ENCODE assay signal across 13 cellular contexts in the genomic region with DNA sequence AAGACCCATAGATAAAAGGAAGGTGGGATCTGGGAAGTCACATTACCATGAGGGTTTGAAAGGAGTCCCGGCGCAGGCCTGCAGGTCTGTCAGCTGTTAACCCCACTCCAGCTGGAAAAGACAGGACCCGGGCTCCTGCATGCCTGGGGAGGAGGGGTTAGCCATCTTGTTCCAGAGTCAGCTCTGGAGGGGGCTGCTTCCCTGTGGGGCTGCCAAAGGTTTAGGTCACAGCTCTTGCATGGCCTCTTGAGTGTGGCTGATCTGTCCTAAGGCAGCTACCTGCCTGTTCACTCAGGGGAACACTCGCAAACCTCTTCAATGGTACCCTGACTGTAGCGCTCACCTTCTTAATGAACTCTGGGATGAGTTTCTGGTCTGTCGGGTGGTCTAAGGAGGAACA.
DNase-seq lines count a peak whose midpoint lies in the region; ATAC-seq and TF ChIP-seq lines count a peak whose summit lies in the region.
"Had no signal": no experiment of that assay in that cellular context is flagged by ENCODE, and none has a peak within 500 bp of the region (broad histone marks: within the 10 kb centered on the region; RNA-seq: fewer than 3 reads in every experiment).

No MANE protein-coding gene starts in this region.

- DNase-seq in CD8-positive, alpha-beta T cell: no peak
- DNase-seq in GM23338 (ENCODE audit: low spot score): peak; percentile 6
- no peak for DNase-seq in WTC11 (ENCODE audit: low spot score)
- no peak for DNase-seq in OCI-M1 (lab: John Stamatoyannopoulos, UW)
- DNase-seq in HT-29 (ENCODE audit: low spot score): no peak
- DNase-seq in GM23248: no peak
- DNase-seq: C1 segment of cervical spinal cord; CD4-positive, alpha-beta T cell; DMS79; H9 had no signal

- TF ChIP-seq CTCF in CD8-positive, alpha-beta T cell (IDR thresholded peaks at IDR 0.05): no peak
- TF ChIP-seq CTCF in GM23338 (conservative IDR thresholded peaks at IDR 0.05; ENCODE audit: low read depth in 2 of 2): no peak
- TF ChIP-seq CTCF in WTC11 (IDR thresholded peaks at IDR 0.05): no peak

- no peaks in the 10 kb centered on the region for H3K27me3 Mint-ChIP-seq in CD8-positive, alpha-beta T cell (ENCODE audit: low read depth)
- H3K27me3 Mint-ChIP-seq in GM23338 (ENCODE audit: insufficient read depth, low read depth, poor library complexity): no peaks in the 10 kb centered on the region
- H3K27me3 Mint-ChIP-seq in WTC11 (ENCODE audit: low read depth): peaks cover 10% of the 10 kb centered on the region
- H3K27me3 Mint-ChIP-seq: B cell; CD4-positive, alpha-beta T cell had no signal

- no peak for ATAC-seq in CD8-positive, alpha-beta T cell
- ATAC-seq in GM23338 (peak; percentile 61), WTC11 (peak; percentile 27)
- ATAC-seq: HepG2 had no signal

- H3K27ac Mint-ChIP-seq in CD8-positive, alpha-beta T cell: peak overlapping the region; percentile 60
- H3K27ac Mint-ChIP-seq in GM23338: no peak overlapping the region
- H3K27ac Mint-ChIP-seq in WTC11: no peak overlapping the region
- H3K27ac Mint-ChIP-seq: B cell; CD4-positive, alpha-beta T cell; H9 had no signal

- H3K9me2 ChIP-seq in GM23338 (ENCODE audit: insufficient read depth): no peaks in the 10 kb centered on the region
- H3K9me2 ChIP-seq in GM23248 (ENCODE audit: insufficient read depth): no peaks in the 10 kb centered on the region

- H3K4me2 ChIP-seq in GM23338 (no peak overlapping the region), GM23248 (ENCODE audit: unreplicated experiment) (no peak overlapping the region)

- H3K36me3 ChIP-seq in CD8-positive, alpha-beta T cell (ENCODE audit: insufficient read depth, low read length): peaks cover 5% of the 10 kb centered on the region
- H3K36me3 ChIP-seq in GM23338 (ENCODE audit: insufficient read depth): no peaks in the 10 kb centered on the region
- peaks cover 5 to 17% (median 8%) of the 10 kb centered on the region in 5 donors for H3K36me3 ChIP-seq in subcutaneous abdominal adipose tissue (ENCODE audit: control insufficient read depth in 5 of 5, insufficient read depth in 5 of 5, low read length in 5 of 5)
- H3K36me3 ChIP-seq in GM23248 (ENCODE audit: low read depth): 0 out of 2 replicates have a peak, but pooled peaks cover 9% of the 10 kb centered on the region

- peaks cover 35% of the 10 kb centered on the region for H3K4me1 Mint-ChIP-seq in CD8-positive, alpha-beta T cell (ENCODE audit: low read depth)
- peaks cover 10% of the 10 kb centered on the region for H3K4me1 Mint-ChIP-seq in GM23338
- peaks cover 9% of the 10 kb centered on the region for H3K4me1 Mint-ChIP-seq in WTC11

- POLR2A ChIA-PET in CD8-positive, alpha-beta T cell (lab: Charles Lee): no interaction called here
- POLR2A ChIA-PET in WTC11 (lab: Charles Lee): no interaction called here

- 0 out of 2 replicates have a peak, but pooled peaks cover 2% of the 10 kb centered on the region for H4K20me1 ChIP-seq in GM23338 (replicated peaks; ENCODE audit: insufficient read depth)
- H4K20me1 ChIP-seq in GM23248 (ENCODE audit: insufficient read depth): no peaks in the 10 kb centered on the region

- WGBS in GM23248 (ENCODE audit: low coverage in 1 of 2, low lambda C conversion rate in 2 of 2, missing lambda C conversion rate in 2 of 2), 2 experiments: 86 to 90% methylated on average over 6 of the region's 6 CpGs

- H3K36me3 Mint-ChIP-seq in CD8-positive, alpha-beta T cell: peaks cover 49% of the 10 kb centered on the region
- no peaks in the 10 kb centered on the region for H3K36me3 Mint-ChIP-seq in GM23338 (ENCODE audit: low read depth)
- no peaks in the 10 kb centered on the region for H3K36me3 Mint-ChIP-seq in WTC11

- H3K4me3 ChIP-seq in CD8-positive, alpha-beta T cell (ENCODE audit: low read depth, low read length): no peak overlapping the region
- H3K4me3 ChIP-seq in GM23338 (no peak overlapping the region), subcutaneous abdominal adipose tissue (ENCODE audit: low read depth in 1 of 5, low read length in 5 of 5) (no peak overlapping the region), GM23248 (no peak overlapping the region)

- H3K27ac ChIP-seq in CD8-positive, alpha-beta T cell (ENCODE audit: low read depth, low read length): no peak overlapping the region
- H3K27ac ChIP-seq in GM23338 (ENCODE audit: low read depth): no peak overlapping the region
- peak overlapping the region; percentile 83 for H3K27ac ChIP-seq in subcutaneous abdominal adipose tissue (ENCODE audit: low read depth, low read length)
- H3K27ac ChIP-seq in GM23248: no peak overlapping the region

- H3K9ac ChIP-seq in subcutaneous abdominal adipose tissue (ENCODE audit: low read length in 5 of 5) (no peak overlapping the region), GM23248 (no peak overlapping the region)

- no peaks in the 10 kb centered on the region for H3K9me3 Mint-ChIP-seq in CD8-positive, alpha-beta T cell
- H3K9me3 Mint-ChIP-seq in GM23338 (peaks cover 3% of the 10 kb centered on the region; the same call in 2 of the 3 replicates), WTC11 (peaks cover 5% of the 10 kb centered on the region)
- H3K9me3 Mint-ChIP-seq: CD4-positive, alpha-beta T cell; H9 had no signal

- H3K79me2 ChIP-seq in GM23338 (replicated peaks; ENCODE audit: insufficient read depth): no peaks in the 10 kb centered on the region
- H3K79me2 ChIP-seq in GM23248 (ENCODE audit: insufficient read depth): peaks cover 41% of the 10 kb centered on the region

- H3K4me1 ChIP-seq in CD8-positive, alpha-beta T cell (ENCODE audit: insufficient read depth, low read length): no peaks in the 10 kb centered on the region
- peaks cover 7% of the 10 kb centered on the region; the same call in 1 of the 2 replicates for H3K4me1 ChIP-seq in GM23338 (ENCODE audit: insufficient read depth)
- peaks cover 0 to 42% (median 25%) of the 10 kb centered on the region in 5 donors for H3K4me1 ChIP-seq in subcutaneous abdominal adipose tissue (ENCODE audit: control insufficient read depth in 5 of 5, insufficient read depth in 5 of 5, low read length in 5 of 5)
- no peaks in the 10 kb centered on the region for H3K4me1 ChIP-seq in GM23248 (ENCODE audit: insufficient read depth)

- intact Hi-C loops in CD8-positive, alpha-beta T cell (cut with DNase I, micrococcal nuclease): loop anchor here in 1 of 2 experiments (10.0 kb wide), 1 partner anchor 46 kb away; no protein-coding TSS in a partner anchor

- no peaks in the 10 kb centered on the region for H3K9me3 ChIP-seq in CD8-positive, alpha-beta T cell (ENCODE audit: low read length)
- no peaks in the 10 kb centered on the region for H3K9me3 ChIP-seq in subcutaneous abdominal adipose tissue (ENCODE audit: control insufficient read depth in 5 of 5, low read length in 5 of 5)
- no peaks in the 10 kb centered on the region for H3K9me3 ChIP-seq in GM23248 (ENCODE audit: low read depth)

- H3K4me3 Mint-ChIP-seq in CD8-positive, alpha-beta T cell: no peak overlapping the region
- H3K4me3 Mint-ChIP-seq in GM23338 (no peak overlapping the region), WTC11 (no peak overlapping the region)
- H3K4me3 Mint-ChIP-seq: B cell; CD4-positive, alpha-beta T cell; H9 had no signal

- H2AFZ ChIP-seq in GM23338 (no peak overlapping the region), GM23248 (no peak overlapping the region)

- in situ Hi-C loops in GM23248 (cut with MboI): no loop called here

- CTCF ChIA-PET in CD8-positive, alpha-beta T cell (lab: Charles Lee): no interaction called here
- CTCF ChIA-PET in WTC11 (lab: Charles Lee): no interaction called here

- H3K27me3 ChIP-seq in CD8-positive, alpha-beta T cell (ENCODE audit: insufficient read depth, low read length): no peaks in the 10 kb centered on the region
- H3K27me3 ChIP-seq in GM23338 (ENCODE audit: insufficient read depth): no peaks in the 10 kb centered on the region
- no peaks in the 10 kb centered on the region for H3K27me3 ChIP-seq in subcutaneous abdominal adipose tissue (ENCODE audit: control insufficient read depth in 5 of 5, insufficient read depth in 4 of 5, low read length in 5 of 5)
- no peaks in the 10 kb centered on the region for H3K27me3 ChIP-seq in GM23248 (replicated peaks; ENCODE audit: insufficient read depth)

- H3F3A ChIP-seq in GM23338 (replicated peaks; ENCODE audit: low read depth): 0 out of 2 replicates have a peak, but pooled peaks cover 3% of the 10 kb centered on the region
- H3F3A ChIP-seq in GM23248 (ENCODE audit: insufficient read depth): no peaks in the 10 kb centered on the region

TF ChIP-seq in WTC11, 78 proteins besides CTCF, POLR2A, EP300 and RAD21 (continues in another document):
- TF ChIP-seq, protein P1, sequence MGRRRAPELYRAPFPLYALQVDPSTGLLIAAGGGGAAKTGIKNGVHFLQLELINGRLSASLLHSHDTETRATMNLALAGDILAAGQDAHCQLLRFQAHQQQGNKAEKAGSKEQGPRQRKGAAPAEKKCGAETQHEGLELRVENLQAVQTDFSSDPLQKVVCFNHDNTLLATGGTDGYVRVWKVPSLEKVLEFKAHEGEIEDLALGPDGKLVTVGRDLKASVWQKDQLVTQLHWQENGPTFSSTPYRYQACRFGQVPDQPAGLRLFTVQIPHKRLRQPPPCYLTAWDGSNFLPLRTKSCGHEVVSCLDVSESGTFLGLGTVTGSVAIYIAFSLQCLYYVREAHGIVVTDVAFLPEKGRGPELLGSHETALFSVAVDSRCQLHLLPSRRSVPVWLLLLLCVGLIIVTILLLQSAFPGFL (CRISPR knock-in tag; IDR thresholded peaks at IDR 0.05; ENCODE audit: borderline replicate concordance): no peak
- TF ChIP-seq NFATC4 (CRISPR knock-in tag; IDR thresholded peaks at IDR 0.05): no peak
- TF ChIP-seq, protein P2, sequence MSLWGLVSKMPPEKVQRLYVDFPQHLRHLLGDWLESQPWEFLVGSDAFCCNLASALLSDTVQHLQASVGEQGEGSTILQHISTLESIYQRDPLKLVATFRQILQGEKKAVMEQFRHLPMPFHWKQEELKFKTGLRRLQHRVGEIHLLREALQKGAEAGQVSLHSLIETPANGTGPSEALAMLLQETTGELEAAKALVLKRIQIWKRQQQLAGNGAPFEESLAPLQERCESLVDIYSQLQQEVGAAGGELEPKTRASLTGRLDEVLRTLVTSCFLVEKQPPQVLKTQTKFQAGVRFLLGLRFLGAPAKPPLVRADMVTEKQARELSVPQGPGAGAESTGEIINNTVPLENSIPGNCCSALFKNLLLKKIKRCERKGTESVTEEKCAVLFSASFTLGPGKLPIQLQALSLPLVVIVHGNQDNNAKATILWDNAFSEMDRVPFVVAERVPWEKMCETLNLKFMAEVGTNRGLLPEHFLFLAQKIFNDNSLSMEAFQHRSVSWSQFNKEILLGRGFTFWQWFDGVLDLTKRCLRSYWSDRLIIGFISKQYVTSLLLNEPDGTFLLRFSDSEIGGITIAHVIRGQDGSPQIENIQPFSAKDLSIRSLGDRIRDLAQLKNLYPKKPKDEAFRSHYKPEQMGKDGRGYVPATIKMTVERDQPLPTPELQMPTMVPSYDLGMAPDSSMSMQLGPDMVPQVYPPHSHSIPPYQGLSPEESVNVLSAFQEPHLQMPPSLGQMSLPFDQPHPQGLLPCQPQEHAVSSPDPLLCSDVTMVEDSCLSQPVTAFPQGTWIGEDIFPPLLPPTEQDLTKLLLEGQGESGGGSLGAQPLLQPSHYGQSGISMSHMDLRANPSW (CRISPR knock-in tag; conservative IDR thresholded peaks at IDR 0.05; ENCODE audit: low read depth): no peak
- no peak for TF ChIP-seq TEAD4 (CRISPR knock-in tag; IDR thresholded peaks at IDR 0.05)
